In the genomic region with DNA sequence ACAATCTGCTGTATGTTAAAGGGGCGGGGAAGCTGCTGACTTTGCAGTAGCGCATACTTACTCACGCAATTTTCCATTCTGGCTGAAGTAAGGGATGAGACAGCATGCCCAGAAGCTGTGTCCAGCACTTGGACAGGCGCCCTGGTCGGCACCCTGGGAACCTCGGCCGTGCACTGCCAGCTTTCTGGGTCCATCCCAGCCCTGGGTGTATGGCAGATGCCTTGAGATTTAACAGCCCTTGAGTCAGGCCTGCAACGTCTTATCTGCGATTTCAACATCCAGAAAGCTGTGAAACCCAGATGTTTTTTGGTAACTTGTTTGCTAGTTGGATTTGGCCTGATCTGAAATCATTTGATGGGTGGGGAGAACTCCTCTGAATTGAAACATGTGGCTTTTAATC, we compare ENCODE assay signal across 7 cellular contexts. TPM values are rescaled to one million over a fixed set of nuclear protein-coding genes. Genes with fewer than 3 reads are reported as not detected.
DNase-seq lines count a peak whose midpoint lies in the region; ATAC-seq and TF ChIP-seq lines count a peak whose summit lies in the region.

No MANE protein-coding gene starts in this region.

- H3K27me3 ChIP-seq in muscle layer of colon (ENCODE audit: control insufficient read depth in 1 of 2, insufficient read depth in 2 of 2, low read length in 2 of 2) = no peaks in the 10 kb centered on the region
- H3K27me3 ChIP-seq in effector memory CD4-positive, alpha-beta T cell (replicated peaks; ENCODE audit: control insufficient read depth, insufficient read depth, low read length, poor library complexity, severe bottlenecking) = no peaks in the 10 kb centered on the region

- H3K4me3 ChIP-seq in fibroblast of mammary gland (ENCODE audit: control insufficient read depth, low read depth, low read length) (no peak overlapping the region), muscle layer of colon (ENCODE audit: low read depth in 1 of 2, low read length in 2 of 2) (peak overlapping the region in 1 of 2 donors; percentile 28)
- no peak overlapping the region for H3K4me3 ChIP-seq in effector memory CD4-positive, alpha-beta T cell (ENCODE audit: insufficient read depth, low read depth, low read length, poor library complexity, severe bottlenecking)

- H3K36me3 ChIP-seq in muscle layer of colon (ENCODE audit: insufficient read depth, low read length) = no peaks in the 10 kb centered on the region
- H3K36me3 ChIP-seq in effector memory CD4-positive, alpha-beta T cell (ENCODE audit: control insufficient read depth, insufficient read depth, low read length) = no peaks in the 10 kb centered on the region

- DNase-seq in NCI-H226 (peak; percentile 95), fibroblast of mammary gland (ENCODE audit: low read depth) (peak; percentile 95), ureter (ENCODE audit: low spot score) (peak; percentile 70), NCI-H69 (lab: John Stamatoyannopoulos, UW) (no peak)
- no peak for DNase-seq in effector memory CD4-positive, alpha-beta T cell

- peaks cover 43% of the 10 kb centered on the region for H3K4me1 ChIP-seq in muscle layer of colon (ENCODE audit: insufficient read depth, low read length)
- no peaks in the 10 kb centered on the region for H3K4me1 ChIP-seq in effector memory CD4-positive, alpha-beta T cell (ENCODE audit: control insufficient read depth, insufficient read depth, low read length, poor library complexity, severe bottlenecking)

- H3K9me3 ChIP-seq in muscle layer of colon (ENCODE audit: low read length) = no peaks in the 10 kb centered on the region
- no peaks in the 10 kb centered on the region for H3K9me3 ChIP-seq in effector memory CD4-positive, alpha-beta T cell (ENCODE audit: control insufficient read depth, low read length)

- H3K27ac ChIP-seq in muscle layer of colon (ENCODE audit: low read depth, low read length) = peak overlapping the region; percentile 81
- H3K27ac ChIP-seq in effector memory CD4-positive, alpha-beta T cell (ENCODE audit: insufficient read depth, low read length, poor library complexity, severe bottlenecking) = no peak overlapping the region

- no peak overlapping the region for H3K9ac ChIP-seq in muscle layer of colon (ENCODE audit: low read length)

- no peak for ATAC-seq in HG02840 (IDR thresholded peaks at IDR 0.05; ENCODE audit: low FRiP score, unreplicated experiment)

- no peak for TF ChIP-seq CTCF in fibroblast of mammary gland (conservative IDR thresholded peaks at IDR 0.05; ENCODE audit: control insufficient read depth, insufficient read depth, low read depth, low read length)

RNA-seq across cellular contexts. Expression of gene EML1, which starts 16.2 kb away (rescaled TPM):
- 34.1 TPM for total RNA-seq in ureter

Comparison
In these comparisons a context has a peak if more than half of its experiments do, and no peak if none do; other contexts are left out.
1. DNase-seq: peak in NCI-H226 (single experiment), fibroblast of mammary gland (single experiment) and ureter (single experiment); none in NCI-H69 (single experiment) and effector memory CD4-positive, alpha-beta T cell (0 of 3).